Comparison of ENCODE assay signal across 15 cellular contexts in genomic region chr11:132361011-132361550, GRCh38.
"Had no signal": no experiment of that assay in that cellular context is flagged by ENCODE, and none has a peak within 500 bp of the region (broad histone marks: within the 10 kb centered on the region; RNA-seq: fewer than 3 reads in every experiment).

No MANE protein-coding gene starts in this region.

- H3K4me1 ChIP-seq: left lung had no signal

- H3K27ac ChIP-seq: dorsolateral prefrontal cortex, left lung, ovary had no signal

- H3K4me3 ChIP-seq: dorsolateral prefrontal cortex, left lung, ovary had no signal

- H3K36me3 ChIP-seq: left lung, ovary had no signal

- DNase-seq: activated CD4-positive, alpha-beta T cell treated with anti-CD3 and anti-CD28 coated beads, Interleukin-2, amount 50 U/mL, for 4 hours; activated naive CD4-positive, alpha-beta T cell treated with Interleukin-2 at 50 U/mL for 16 hours; activated naive CD8-positive, alpha-beta T cell treated with anti-CD3 and anti-CD28 coated beads, Interleukin-2, amount 50 U/mL, for 24 hours; activated T-cell treated with anti-CD3 and anti-CD28 coated beads for 4 hours; aorta; dorsolateral prefrontal cortex; left lung; mammary epithelial cell; naive B cell; ovary; stimulated activated naive CD8-positive, alpha-beta T cell treated with anti-CD3 and anti-CD28 coated beads, Interleukin-15, amount 100 ng/mL, for 72 hours; T-helper 9 cell had no signal

- H3K27me3 ChIP-seq: dorsolateral prefrontal cortex, left lung, ovary had no signal

- H3K9me3 ChIP-seq: ovary had no signal

- ATAC-seq: activated CD4-positive, CD25-positive, alpha-beta regulatory T cell treated with anti-CD3 and anti-CD28 coated beads, Interleukin-2, amount 50 U/mL, for 24 hours; activated naive CD8-positive, alpha-beta T cell treated with anti-CD3 and anti-CD28 coated beads, Interleukin-2, amount 50 U/mL, for 24 hours; esophagus mucosa; left lung; sciatic nerve; stimulated activated naive CD8-positive, alpha-beta T cell treated with anti-CD3 and anti-CD28 coated beads, Interleukin-15, amount 100 ng/mL, for 72 hours had no signal
